1 cellular context compared by ENCODE assay signal in genomic region chr1:42846257-42847110, GRCh38.
TF ChIP-seq lines count a peak whose summit lies in the region.

Gene ZNF691 (plus strand): TSS chr1:42846613. CDS start chr1:42849659, 3,046 bp downstream.

TF ChIP-seq in GM12878, 131 proteins besides CTCF, POLR2A, EP300 and RAD21 (continued from another document):
- no peak for TF ChIP-seq USF2 (IDR thresholded peaks at IDR 0.05; ENCODE audit: borderline replicate concordance, low read depth, low read length)
- peak; percentile 58 for TF ChIP-seq NFYA (IDR thresholded peaks at IDR 0.05; ENCODE audit: borderline replicate concordance, low read depth, low read length)
- no peak for TF ChIP-seq ZNF217 (IDR thresholded peaks at IDR 0.05)
- no peak for TF ChIP-seq BRCA1 (IDR thresholded peaks at IDR 0.05; ENCODE audit: low read depth, low read length)
- TF ChIP-seq PML (IDR thresholded peaks at IDR 0.05; ENCODE audit: low read length), result peak; percentile 38; the same call in 1 of the 2 replicates
- TF ChIP-seq NR2C1 (IDR thresholded peaks at IDR 0.05), result peak; percentile 74
- no peak for TF ChIP-seq EZH2 (IDR thresholded peaks at IDR 0.05; ENCODE audit: borderline replicate concordance, control insufficient read depth, low read depth, low read length)
- no peak for TF ChIP-seq TCF7 (IDR thresholded peaks at IDR 0.05; ENCODE audit: borderline replicate concordance)
- TF ChIP-seq MEF2B (IDR thresholded peaks at IDR 0.05; ENCODE audit: partially characterized antibody, poor library complexity, severe bottlenecking), result no peak
- no peak for TF ChIP-seq WRNIP1 (IDR thresholded peaks at IDR 0.05; ENCODE audit: borderline replicate concordance, low read depth, low read length)
- TF ChIP-seq SMAD5 (IDR thresholded peaks at IDR 0.05; ENCODE audit: low read depth), result peak; percentile 65; the same call in 1 of the 2 replicates
